In the genomic region with DNA sequence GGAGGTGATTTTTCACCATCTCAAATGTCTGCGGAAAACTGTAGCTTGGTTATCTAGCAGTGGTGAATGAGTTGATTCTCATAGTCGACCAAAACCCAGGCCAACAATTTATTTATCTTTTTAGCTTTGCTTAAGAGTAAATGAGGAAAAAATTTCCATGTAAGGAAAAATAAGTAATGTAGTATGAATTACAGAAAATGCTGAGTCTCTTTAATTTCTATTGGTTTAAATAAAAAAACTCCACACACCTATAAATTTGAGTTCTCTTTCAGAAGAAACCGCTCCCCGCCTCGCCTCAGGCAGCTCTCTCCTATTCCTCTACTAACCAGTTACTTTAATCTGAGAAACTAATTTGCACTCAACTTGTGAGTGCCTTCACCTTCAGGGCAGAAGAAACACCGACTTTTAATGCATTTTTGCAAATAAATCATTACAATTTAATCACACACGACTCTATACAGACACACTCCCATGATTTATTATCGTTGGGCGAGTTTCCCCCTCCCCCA, we compare ENCODE assay signal across 8 cellular contexts. TPM values are rescaled to one million over a fixed set of nuclear protein-coding genes. Genes with fewer than 3 reads are reported as not detected.
A peak's percentile ranks its signal among the peaks of the same experiment; 100 is the strongest.
DNase-seq lines count a peak whose midpoint lies in the region; ATAC-seq and TF ChIP-seq lines count a peak whose summit lies in the region.

No MANE protein-coding gene starts in this region.

- DNase-seq in NCI-H2029 treated with DMSO at 0.1 percent for 48 hours (lab: John Stamatoyannopoulos, UW): peak; percentile 80
- no peak for DNase-seq in NCI-H2029 (lab: John Stamatoyannopoulos, UW)
- DNase-seq in HL-60 (ENCODE audit: low read depth in 1 of 2, low spot score in 1 of 2): no peak
- no peak for DNase-seq in choroid plexus epithelial cell (ENCODE audit: low read depth)
- no peak for DNase-seq in natural killer cell
- DNase-seq in NCI-H1930 (lab: John Stamatoyannopoulos, UW): no peak
- no peak for DNase-seq in GM10266 (ENCODE audit: extremely low spot score)
- no peak for DNase-seq in activated CD4-positive, CD25-positive, alpha-beta regulatory T cell treated with anti-CD3 and anti-CD28 coated beads, Interleukin-2, amount 50 U/mL, for 72 hours

- TF ChIP-seq CTCF in HL-60 (IDR thresholded peaks at IDR 0.05; ENCODE audit: insufficient read depth, low read length) (no peak), choroid plexus epithelial cell (conservative IDR thresholded peaks at IDR 0.05; ENCODE audit: low read depth, low read length) (no peak), natural killer cell (IDR thresholded peaks at IDR 0.05) (no peak), GM10266 (IDR thresholded peaks at IDR 0.05; ENCODE audit: control insufficient read depth, insufficient read depth, low read depth, missing control alignments) (no peak)

- H3K9me3 Mint-ChIP-seq in natural killer cell: no peaks in the 10 kb centered on the region

- peaks cover 33 to 43% of the 10 kb centered on the region in 2 donors for H3K27me3 Mint-ChIP-seq in natural killer cell (ENCODE audit: low read depth in 2 of 2)

- no peaks in the 10 kb centered on the region for H3K36me3 Mint-ChIP-seq in natural killer cell

- no peaks in the 10 kb centered on the region for H3K27me3 ChIP-seq in HL-60 (ENCODE audit: insufficient read depth, poor library complexity, severe bottlenecking)

- peak overlapping the region; percentile 94 for H3K27ac ChIP-seq in HL-60 (replicated peaks)

- intact Hi-C loops in natural killer cell (cut with micrococcal nuclease): no loop called here

- peak in 1 of 3 donors; percentile 16 for ATAC-seq in natural killer cell

- H3K27ac Mint-ChIP-seq in natural killer cell: peak overlapping the region; percentile 83

- H3K4me3 Mint-ChIP-seq in natural killer cell: peak overlapping the region; percentile 100

- H3K4me3 ChIP-seq in HL-60 (replicated peaks; ENCODE audit: insufficient read depth, low read length) (peak overlapping the region; percentile 88), choroid plexus epithelial cell (ENCODE audit: low read depth, low read length) (peak overlapping the region; percentile 97)

- H3K4me1 Mint-ChIP-seq in natural killer cell: peaks cover 62 to 68% of the 10 kb centered on the region in 2 donors

RNA-seq across cellular contexts. Expression of a gene that starts 0.5 kb away (rescaled TPM):
- total RNA-seq in natural killer cell: 10 to 100 TPM; 37.3 to 41.1 (median 37.6) TPM

RNA-seq across cellular contexts. Expression of a gene that starts 3.1 kb away (rescaled TPM):
- total RNA-seq in natural killer cell: not detected
